In genomic region chr1:109996476-109996875, GRCh38 we compare ENCODE assay signal across 18 cellular contexts. TPM values are rescaled to one million over a fixed set of nuclear protein-coding genes. Genes with fewer than 3 reads are reported as not detected.
DNase-seq lines count a peak whose midpoint lies in the region; ATAC-seq and TF ChIP-seq lines count a peak whose summit lies in the region.
"Had no signal": no experiment of that assay in that cellular context is flagged by ENCODE, and none has a peak within 500 bp of the region (broad histone marks: within the 10 kb centered on the region; RNA-seq: fewer than 3 reads in every experiment).

No MANE protein-coding gene starts in this region.

- peaks cover 56% of the 10 kb centered on the region for H3F3A ChIP-seq in PC-9 (ENCODE audit: insufficient read depth, low read depth)

- H3K27me3 ChIP-seq in PC-9 (ENCODE audit: insufficient read depth, low read depth): no peaks in the 10 kb centered on the region
- no peaks in the 10 kb centered on the region for H3K27me3 ChIP-seq in H7 (ENCODE audit: control insufficient read depth, insufficient read depth, low read length)

- H2AFZ ChIP-seq in PC-9: no peak overlapping the region

- no TSS peak for BruUV-seq in PC-9 (replicated peaks; lab: Mats Ljungman, UMichigan)

- no peaks in the 10 kb centered on the region for H3K9me2 ChIP-seq in PC-9 (ENCODE audit: insufficient read depth)

- H3K36me3 ChIP-seq in PC-9 (ENCODE audit: low read depth) (peaks cover 47% of the 10 kb centered on the region), H7 (replicated peaks; ENCODE audit: control insufficient read depth, insufficient read depth, low read length) (no peaks in the 10 kb centered on the region)

- peaks cover 98% of the 10 kb centered on the region for H3K79me2 ChIP-seq in PC-9 (ENCODE audit: low read depth)

- peak overlapping the region; percentile 35 for H3K4me2 ChIP-seq in PC-9

- ATAC-seq in GM21528 (IDR thresholded peaks at IDR 0.05; ENCODE audit: low FRiP score, unreplicated experiment): no peak
- ATAC-seq: natural killer cell treated with Interleukin-12 subunit alpha and Interleukin-12 subunit beta and Interleukin-15 and Interleukin-18, amount 100 ng/mL, for 72 hours; WTC11 had no signal

- H3K4me3 ChIP-seq in AG09309 (ENCODE audit: control insufficient read depth, low read depth, low read length): no peak overlapping the region
- H3K4me3 ChIP-seq in PC-9: no peak overlapping the region
- no peak overlapping the region for H3K4me3 ChIP-seq in epithelial cell of esophagus (ENCODE audit: low read length)
- no peak overlapping the region for H3K4me3 ChIP-seq in H7 (ENCODE audit: insufficient read depth, low read depth, low read length)

- H3K9me3 ChIP-seq in PC-9 (ENCODE audit: insufficient read depth, low read depth): no peaks in the 10 kb centered on the region

- peaks cover 52% of the 10 kb centered on the region for H3K4me1 ChIP-seq in PC-9 (replicated peaks; ENCODE audit: insufficient read depth)

- CTCF ChIA-PET in PC-9 (lab: Charles Lee): interaction anchor here (1.3 kb wide), 1 partner anchor 12 kb away, joined by 4 read pairs; the partner anchor contains the start of gene AHCYL1

- peak overlapping the region; percentile 42 for H3K27ac ChIP-seq in PC-9

- 0 out of 2 replicates have a peak, but pooled peaks cover 3% of the 10 kb centered on the region for H4K20me1 ChIP-seq in PC-9 (ENCODE audit: insufficient read depth)

- POLR2A ChIA-PET in PC-9 (lab: Charles Lee; ENCODE audit: unreplicated experiment): no interaction called here

- DNase-seq in AG09309 (ENCODE audit: low read depth) (peak; percentile 65), PC-9 (peak in 1 of 2 experiments; percentile 62), epithelial cell of esophagus (ENCODE audit: low read depth) (peak; percentile 39), non-pigmented ciliary epithelial cell (ENCODE audit: low read depth) (peak; percentile 59), H7 (no peak)
- DNase-seq in activated CD4-positive, CD25-positive, alpha-beta regulatory T cell treated with anti-CD3 and anti-CD28 coated beads, Interleukin-2, amount 50 U/mL, for 72 hours: no peak
- no peak for DNase-seq in activated naive CD4-positive, alpha-beta T cell (lab: John Stamatoyannopoulos, UW)
- DNase-seq: activated CD8-positive, alpha-beta memory T cell treated with anti-CD3 and anti-CD28 coated beads for 24 hours; endodermal cell; glutamatergic neuron; H9; Kasumi-1; NCI-H2171 treated with DMSO at 0.1 percent for 48 hours; stimulated activated CD4-positive, alpha-beta T cell treated with anti-CD3 and anti-CD28 coated beads, Interleukin-12 subunit alpha, Interleukin-12 subunit beta, amount 100 ng/mL, for 4 hours; T-helper 1 cell had no signal

- no peak for TF ChIP-seq CTCF in AG09309 (IDR thresholded peaks at IDR 0.05; ENCODE audit: control insufficient read depth, insufficient read depth, low read depth, low read length, missing control alignments)
- TF ChIP-seq CTCF in PC-9 (conservative IDR thresholded peaks at IDR 0.05): no peak
- TF ChIP-seq CTCF in epithelial cell of esophagus (IDR thresholded peaks at IDR 0.05; ENCODE audit: insufficient read depth, low read depth, low read length, missing control alignments): no peak

- intact Hi-C loops in PC-9 (cut with micrococcal nuclease; ENCODE audit: unreplicated experiment): no loop called here

RNA-seq across cellular contexts. Expression of gene AHCYL1, which starts 11.9 kb away (rescaled TPM):
- 143 and 147 TPM in 2 replicates for total RNA-seq in PC-9 (2021)
- 49.1 and 54.3 TPM in 2 replicates for total RNA-seq in H7 (2014; rRNA removed; shearing (Covaris generic))

RNA-seq across cellular contexts. Expression of gene STRIP1, which starts 37.9 kb away (rescaled TPM):
- 32.1 and 36.5 TPM in 2 replicates for total RNA-seq in PC-9 (2021)
- 55.6 and 65.8 TPM in 2 replicates for total RNA-seq in H7 (2014; rRNA removed; shearing (Covaris generic))

Comparison
In these comparisons a context has a peak if more than half of its experiments do, and no peak if none do; other contexts are left out.
1. DNase-seq: peak in AG09309 (single experiment), epithelial cell of esophagus (single experiment) and non-pigmented ciliary epithelial cell (single experiment); none in H7 (single experiment), activated CD4-positive, CD25-positive, alpha-beta regulatory T cell treated with anti-CD3 and anti-CD28 coated beads, Interleukin-2, amount 50 U/mL, for 72 hours (single experiment) and activated naive CD4-positive, alpha-beta T cell (0 of 4).